In genomic region chr1:156860113-156860638, GRCh38 we compare ENCODE assay signal across 8 cellular contexts. TPM values are rescaled to one million over a fixed set of nuclear protein-coding genes. Genes with fewer than 3 reads are reported as not detected.
DNase-seq lines count a peak whose midpoint lies in the region.

No MANE protein-coding gene starts in this region.

- H3K27ac Mint-ChIP-seq in activated CD4-positive, alpha-beta T cell treated with anti-CD3 and anti-CD28 coated beads, Interleukin-2, amount 10 ng/mL, durations not matched to agents 24 days and 14 days = peak overlapping the region; percentile 18

- peaks cover 13% of the 10 kb centered on the region for H3K36me3 Mint-ChIP-seq in activated CD4-positive, alpha-beta T cell treated with anti-CD3 and anti-CD28 coated beads, Interleukin-2, amount 10 ng/mL, durations not matched to agents 24 days and 14 days (ENCODE audit: low read depth)

- intact Hi-C loops in activated CD4-positive, alpha-beta T cell treated with anti-CD3 and anti-CD28 coated beads, Interleukin-2, amount 10 ng/mL, durations not matched to agents 24 days and 14 days (cut with micrococcal nuclease) = loop anchor here (1.0 to 10.0 kb wide), 5 partner anchors 21 to 134 kb away; partner anchors contain the start of genes LRRC71 and PEAR1

- peaks cover 25% of the 10 kb centered on the region for H3K27me3 Mint-ChIP-seq in activated CD4-positive, alpha-beta T cell treated with anti-CD3 and anti-CD28 coated beads, Interleukin-2, amount 10 ng/mL, durations not matched to agents 24 days and 14 days

- H3K4me1 Mint-ChIP-seq in activated CD4-positive, alpha-beta T cell treated with anti-CD3 and anti-CD28 coated beads, Interleukin-2, amount 10 ng/mL, durations not matched to agents 24 days and 14 days = peaks cover 51% of the 10 kb centered on the region

- peak; percentile 68 to 76 for DNase-seq in NCI-H524 (lab: John Stamatoyannopoulos, UW)
- no peak for DNase-seq in NCI-H524 treated with DMSO at 0.1 percent for 48 hours (lab: John Stamatoyannopoulos, UW)
- DNase-seq in NCI-H146 (lab: John Stamatoyannopoulos, UW) = peak; percentile 51
- peak; percentile 91 for DNase-seq in activated CD4-positive, alpha-beta T cell treated with anti-CD3 and anti-CD28 coated beads, Interleukin-2, amount 10 ng/mL, durations not matched to agents 24 days and 14 days
- DNase-seq in ecto neural progenitor cell (ENCODE audit: low spot score) = peak; percentile 85
- DNase-seq in medulla oblongata (ENCODE audit: extremely low spot score) = peak; percentile 60
- DNase-seq in stimulated activated CD8-positive, alpha-beta memory T cell treated with anti-CD3 and anti-CD28 coated beads, Interleukin-15, amount 100 ng/mL, for 24 hours (ENCODE audit: low read depth) = peak; percentile 39
- no peak for DNase-seq in amniotic stem cell (lab: John Stamatoyannopoulos, UW)

- no peaks in the 10 kb centered on the region for H3K9me3 Mint-ChIP-seq in activated CD4-positive, alpha-beta T cell treated with anti-CD3 and anti-CD28 coated beads, Interleukin-2, amount 10 ng/mL, durations not matched to agents 24 days and 14 days

- peak overlapping the region; percentile 80 for H3K4me3 Mint-ChIP-seq in activated CD4-positive, alpha-beta T cell treated with anti-CD3 and anti-CD28 coated beads, Interleukin-2, amount 10 ng/mL, durations not matched to agents 24 days and 14 days

RNA-seq across cellular contexts. Expression of gene NTRK1, which starts 0.5 kb away (rescaled TPM):
- total RNA-seq in activated CD4-positive, alpha-beta T cell treated with anti-CD3 and anti-CD28 coated beads, Interleukin-2, amount 10 ng/mL, durations not matched to agents 24 days and 14 days = 54.3 and 61.2 TPM in 2 replicates

RNA-seq across cellular contexts. Expression of gene INSRR, which starts 1.3 kb away (rescaled TPM):
- total RNA-seq in activated CD4-positive, alpha-beta T cell treated with anti-CD3 and anti-CD28 coated beads, Interleukin-2, amount 10 ng/mL, durations not matched to agents 24 days and 14 days = 0.68 and 0.71 TPM in 2 replicates

RNA-seq across cellular contexts. Expression of gene PEAR1, which starts 33.3 kb away (rescaled TPM):
- total RNA-seq in activated CD4-positive, alpha-beta T cell treated with anti-CD3 and anti-CD28 coated beads, Interleukin-2, amount 10 ng/mL, durations not matched to agents 24 days and 14 days = 0.09 and 0.21 TPM in 2 replicates

RNA-seq across cellular contexts. Expression of gene SH2D2A, which starts 43.5 kb away (rescaled TPM):
- total RNA-seq in activated CD4-positive, alpha-beta T cell treated with anti-CD3 and anti-CD28 coated beads, Interleukin-2, amount 10 ng/mL, durations not matched to agents 24 days and 14 days = 277 and 282 TPM in 2 replicates

Comparison
In these comparisons a context has a peak if more than half of its experiments do, and no peak if none do; other contexts are left out.
1. DNase-seq: peak in NCI-H524 (2 of 2), NCI-H146 (single experiment), activated CD4-positive, alpha-beta T cell treated with anti-CD3 and anti-CD28 coated beads, Interleukin-2, amount 10 ng/mL, durations not matched to agents 24 days and 14 days (single experiment), ecto neural progenitor cell (single experiment), medulla oblongata (single experiment) and stimulated activated CD8-positive, alpha-beta memory T cell treated with anti-CD3 and anti-CD28 coated beads, Interleukin-15, amount 100 ng/mL, for 24 hours (single experiment); none in NCI-H524 treated with DMSO at 0.1 percent for 48 hours (single experiment) and amniotic stem cell (single experiment).